In the genomic region with DNA sequence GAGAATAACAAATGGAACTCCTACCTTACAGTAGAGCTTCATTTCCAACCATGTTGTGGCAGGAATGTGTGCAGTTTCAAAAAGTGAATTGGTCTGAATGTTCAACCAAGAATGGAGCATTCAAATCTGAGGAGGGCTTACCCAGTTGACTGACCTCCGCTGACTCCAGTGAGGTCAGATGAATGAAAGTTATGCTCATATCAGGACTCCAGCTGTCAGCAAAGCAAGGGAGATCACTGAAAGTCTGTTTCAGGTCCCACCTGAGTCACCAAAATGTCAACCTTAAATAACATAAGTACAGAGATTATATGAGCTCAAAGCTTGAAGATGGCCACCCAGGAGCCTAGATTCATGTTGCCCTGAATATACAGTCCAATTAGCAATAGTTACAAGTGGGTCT, we compare ENCODE assay signal across 16 cellular contexts.
DNase-seq lines count a peak whose midpoint lies in the region; ATAC-seq and TF ChIP-seq lines count a peak whose summit lies in the region.
"Had no signal": no experiment of that assay in that cellular context is flagged by ENCODE, and none has a peak within 500 bp of the region (broad histone marks: within the 10 kb centered on the region; RNA-seq: fewer than 3 reads in every experiment).

No MANE protein-coding gene starts in this region.

- H3K4me1 Mint-ChIP-seq in activated T-cell treated with anti-CD3 and anti-CD28 coated beads, Interleukin-2, amount 50 U/mL, for 72 hours (ENCODE audit: low read depth) = peaks cover 6% of the 10 kb centered on the region
- H3K4me1 Mint-ChIP-seq in nephron progenitor cell = peaks cover 11% of the 10 kb centered on the region

- H3K27me3 Mint-ChIP-seq in activated T-cell treated with anti-CD3 and anti-CD28 coated beads, Interleukin-2, amount 50 U/mL, for 72 hours (ENCODE audit: low read depth) = peaks cover 11% of the 10 kb centered on the region
- no peaks in the 10 kb centered on the region for H3K27me3 Mint-ChIP-seq in nephron progenitor cell (ENCODE audit: low read depth, poor library complexity)

- H3K9me3 Mint-ChIP-seq in activated T-cell treated with anti-CD3 and anti-CD28 coated beads, Interleukin-2, amount 50 U/mL, for 72 hours = no peaks in the 10 kb centered on the region
- H3K9me3 Mint-ChIP-seq in nephron progenitor cell = no peaks in the 10 kb centered on the region

- no peak overlapping the region for H3K27ac Mint-ChIP-seq in activated T-cell treated with anti-CD3 and anti-CD28 coated beads, Interleukin-2, amount 50 U/mL, for 72 hours
- no peak overlapping the region for H3K27ac Mint-ChIP-seq in nephron progenitor cell

- peak; percentile 44 to 73 for ATAC-seq in activated T-cell treated with anti-CD3 and anti-CD28 coated beads, Interleukin-2, amount 50 U/mL, for 72 hours (replicated peaks in 1 of 2)
- ATAC-seq in HG02852 (IDR thresholded peaks at IDR 0.05; ENCODE audit: unreplicated experiment) (peak; percentile 77), HG03565 (IDR thresholded peaks at IDR 0.05; ENCODE audit: unreplicated experiment) (peak; percentile 62), left colon (no peak)
- ATAC-seq: HepG2 had no signal

- no peak overlapping the region for H3K4me3 Mint-ChIP-seq in activated T-cell treated with anti-CD3 and anti-CD28 coated beads, Interleukin-2, amount 50 U/mL, for 72 hours
- H3K4me3 Mint-ChIP-seq in nephron progenitor cell = no peak overlapping the region

- TF ChIP-seq CTCF in nephron progenitor cell (IDR thresholded peaks at IDR 0.05) = no peak

- peak in 1 of 2 donors; percentile 2 for DNase-seq in activated T-cell treated with anti-CD3 and anti-CD28 coated beads, Interleukin-2, amount 50 U/mL, for 72 hours
- no peak for DNase-seq in activated T-cell treated with anti-CD3 and anti-CD28 coated beads for 4 hours
- DNase-seq in T-helper 9 cell = no peak
- DNase-seq in NCI-H345 treated with DMSO at 0.1 percent for 48 hours (lab: John Stamatoyannopoulos, UW; ENCODE audit: unreplicated experiment) = no peak
- no peak for DNase-seq in nephron progenitor cell
- no peak for DNase-seq in left colon
- DNase-seq: GOT3, MG63, NCI-H1105 treated with DMSO at 0.1 percent for 48 hours, NCI-H187 treated with DMSO at 0.1 percent for 48 hours, NCI-H774, SHP77, T-helper 2 cell had no signal

- intact Hi-C loops in left colon (cut with DNase I, micrococcal nuclease) = no loop called here

- H3K36me3 Mint-ChIP-seq in activated T-cell treated with anti-CD3 and anti-CD28 coated beads, Interleukin-2, amount 50 U/mL, for 72 hours (ENCODE audit: insufficient read depth in 2 of 2) = no peaks in the 10 kb centered on the region
- no peaks in the 10 kb centered on the region for H3K36me3 Mint-ChIP-seq in nephron progenitor cell (ENCODE audit: low read depth)
